Comparison of ENCODE assay signal across 16 cellular contexts in genomic region chr6:1864496-1864895, GRCh38.
DNase-seq lines count a peak whose midpoint lies in the region; TF ChIP-seq lines count a peak whose summit lies in the region.
"Had no signal": no experiment of that assay in that cellular context is flagged by ENCODE, and none has a peak within 500 bp of the region (broad histone marks: within the 10 kb centered on the region; RNA-seq: fewer than 3 reads in every experiment).

No MANE protein-coding gene starts in this region.

- TF ChIP-seq POLR2A in adrenal gland (IDR thresholded peaks at IDR 0.05): no peak

- no peaks in the 10 kb centered on the region for H3K9me3 ChIP-seq in adrenal gland (replicated peaks in 1 of 3)
- H3K9me3 ChIP-seq: right atrium auricular region had no signal

- no peaks in the 10 kb centered on the region for H3K27me3 ChIP-seq in adrenal gland
- H3K27me3 ChIP-seq: right atrium auricular region had no signal

- no peak overlapping the region for H3K27ac Mint-ChIP-seq in immature natural killer cell
- H3K27ac Mint-ChIP-seq: activated T-helper 1 cell treated with anti-CD3 and anti-CD28 coated beads, Interleukin-12 subunit alpha, Interleukin-12 subunit beta, Interleukin-2, Interleukin-4 antibody, amounts not matched to agents 30 ng/mL and 10 ng/mL and 1 ng/mL, durations not matched to agents 14 hours and 24 hours and 36 hours; T-helper 1 cell treated with Interleukin-12 subunit alpha and Interleukin-12 subunit beta and Interleukin-4 antibody, amounts not matched to agents 30 μg/mL and 1 μg/mL, for 36 hours had no signal

- no peak overlapping the region for H3K27ac ChIP-seq in adrenal gland
- H3K27ac ChIP-seq: right atrium auricular region had no signal

- intact Hi-C loops in adrenal gland (cut with DNase I): no loop called here

- no peaks in the 10 kb centered on the region for H3K4me1 ChIP-seq in adrenal gland (replicated peaks in 1 of 2)
- H3K4me1 ChIP-seq: right atrium auricular region had no signal

- H3K4me1 Mint-ChIP-seq in immature natural killer cell: no peaks in the 10 kb centered on the region

- no peaks in the 10 kb centered on the region for H3K27me3 Mint-ChIP-seq in immature natural killer cell (ENCODE audit: low read depth in 3 of 3)

- H3K4me3 ChIP-seq in adrenal gland: no peak overlapping the region
- H3K4me3 ChIP-seq: right atrium auricular region had no signal

- TF ChIP-seq CTCF in adrenal gland (IDR thresholded peaks at IDR 0.05): no peak

- peaks cover 0 to 5% (median 0%) of the 10 kb centered on the region in 3 donors for H3K36me3 Mint-ChIP-seq in immature natural killer cell

- peak; percentile 1 for DNase-seq in DMS79 (lab: John Stamatoyannopoulos, UW)
- peak; percentile 28 for DNase-seq in HuH-7 (ENCODE audit: low spot score)
- DNase-seq in SK-N-DZ (ENCODE audit: low spot score): peak; percentile 78
- peak; percentile 6 for DNase-seq in kidney glomerular epithelial cell (lab: John Stamatoyannopoulos, UW)
- DNase-seq in adrenal gland: no peak
- DNase-seq in SW 1271 (lab: John Stamatoyannopoulos, UW): no peak
- no peak for DNase-seq in immature natural killer cell
- DNase-seq in central memory CD4-positive, alpha-beta T cell: no peak
- DNase-seq: activated CD4-positive, alpha-beta T cell treated with anti-CD3 and anti-CD28 coated beads, Interleukin-2, amount 50 U/mL, for 1 hour; anterior cingulate cortex; foreskin melanocyte; left cardiac atrium; NCI-H1436 treated with DMSO at 0.1 percent for 48 hours had no signal

- H3K9me3 Mint-ChIP-seq in immature natural killer cell: no peaks in the 10 kb centered on the region
- H3K9me3 Mint-ChIP-seq: activated T-helper 1 cell treated with anti-CD3 and anti-CD28 coated beads, Interleukin-12 subunit alpha, Interleukin-12 subunit beta, Interleukin-2, Interleukin-4 antibody, amounts not matched to agents 30 ng/mL and 10 ng/mL and 1 ng/mL, durations not matched to agents 14 hours and 24 hours and 36 hours; T-helper 1 cell treated with Interleukin-12 subunit alpha and Interleukin-12 subunit beta and Interleukin-4 antibody, amounts not matched to agents 30 μg/mL and 1 μg/mL, for 36 hours had no signal

- H3K36me3 ChIP-seq in adrenal gland (replicated peaks in 1 of 2): no peaks in the 10 kb centered on the region
- H3K36me3 ChIP-seq: right atrium auricular region had no signal

- 88 to 98% (median 94%) methylated on average over 3 of the region's 3 CpGs for whole genome bisulfite sequencing in adrenal gland, 4 donors

- no peak overlapping the region for H3K4me3 Mint-ChIP-seq in immature natural killer cell
- H3K4me3 Mint-ChIP-seq: activated T-helper 1 cell treated with anti-CD3 and anti-CD28 coated beads, Interleukin-12 subunit alpha, Interleukin-12 subunit beta, Interleukin-2, Interleukin-4 antibody, amounts not matched to agents 30 ng/mL and 10 ng/mL and 1 ng/mL, durations not matched to agents 14 hours and 24 hours and 36 hours; T-helper 1 cell treated with Interleukin-12 subunit alpha and Interleukin-12 subunit beta and Interleukin-4 antibody, amounts not matched to agents 30 μg/mL and 1 μg/mL, for 36 hours had no signal

Comparison
In these comparisons a context has a peak if more than half of its experiments do, and no peak if none do; other contexts are left out.
1. DNase-seq: peak in DMS79 (single experiment), HuH-7 (single experiment), SK-N-DZ (single experiment) and kidney glomerular epithelial cell (single experiment); none in adrenal gland (0 of 7), SW 1271 (0 of 2), immature natural killer cell (0 of 3) and central memory CD4-positive, alpha-beta T cell (single experiment).